9 cellular contexts compared by ENCODE assay signal in the genomic region with DNA sequence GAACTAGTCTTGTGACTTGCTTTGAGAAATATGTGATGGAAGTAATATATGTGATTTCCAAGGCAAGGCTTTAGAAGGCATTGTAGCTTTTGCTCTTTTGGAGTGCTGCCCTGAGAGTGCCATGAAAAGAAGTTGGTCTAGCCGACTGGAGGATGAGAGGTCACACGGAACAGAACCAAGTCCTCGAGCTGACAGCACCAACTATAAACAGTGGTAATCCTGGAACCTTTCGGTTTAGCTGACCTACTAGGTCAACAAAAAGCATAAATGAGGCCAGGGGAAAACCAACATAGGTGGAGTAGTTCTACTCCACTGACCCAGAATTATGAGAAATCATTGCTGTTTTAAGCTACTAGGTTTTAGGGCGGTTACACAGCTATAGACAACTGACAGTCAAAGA. TPM values are rescaled to one million over a fixed set of nuclear protein-coding genes. Genes with fewer than 3 reads are reported as not detected.
DNase-seq lines count a peak whose midpoint lies in the region; ATAC-seq and TF ChIP-seq lines count a peak whose summit lies in the region.
"Had no signal": no experiment of that assay in that cellular context is flagged by ENCODE, and none has a peak within 500 bp of the region (broad histone marks: within the 10 kb centered on the region; RNA-seq: fewer than 3 reads in every experiment).

No MANE protein-coding gene starts in this region.

- POLR2A ChIA-PET in SK-N-SH (lab: Yijun Ruan, JAX) = no interaction called here

- CTCF ChIA-PET in SK-N-SH (lab: Yijun Ruan, JAX) = interaction anchor here (0.6 to 1.7 kb wide), 5 partner anchors 10 to 208 kb away, joined by 3 to 6 read pairs (median 4); no protein-coding TSS in a partner anchor

- TF ChIP-seq CTCF in SK-N-SH (IDR thresholded peaks at IDR 0.05) (no peak), RWPE2 (IDR thresholded peaks at IDR 0.05; ENCODE audit: poor library complexity, severe bottlenecking) (no peak), gastroesophageal sphincter (IDR thresholded peaks at IDR 0.05) (no peak), smooth muscle cell (IDR thresholded peaks at IDR 0.05; ENCODE audit: borderline replicate concordance, insufficient read depth, poor library complexity, severe bottlenecking) (no peak)

- H3K4me2 ChIP-seq in SK-N-SH = peak overlapping the region; percentile 81
- H3K4me2 ChIP-seq in smooth muscle cell = peak overlapping the region; percentile 90

- in situ Hi-C loops in ACHN (cut with HindIII; ENCODE audit: low pct_ligation_motif_present, low pct_unique_long_range_greater_than_20kb, low sequenced_read_pairs) = no loop called here

- H3K79me2 ChIP-seq in SK-N-SH (ENCODE audit: insufficient read depth) = peaks cover 91% of the 10 kb centered on the region
- H3K79me2 ChIP-seq in smooth muscle cell (ENCODE audit: low read depth) = peaks cover 88% of the 10 kb centered on the region

- TF ChIP-seq EP300 in SK-N-SH (IDR thresholded peaks at IDR 0.05; ENCODE audit: borderline replicate concordance in 1 of 2, low read depth in 1 of 2, low read length in 1 of 2) (no peak), gastroesophageal sphincter (IDR thresholded peaks at IDR 0.05) (no peak)

- no peak for TF ChIP-seq POLR2A in gastroesophageal sphincter (IDR thresholded peaks at IDR 0.05)

- H2AFZ ChIP-seq in SK-N-SH (ENCODE audit: low read depth) = no peak overlapping the region
- no peak overlapping the region for H2AFZ ChIP-seq in smooth muscle cell (ENCODE audit: low read depth)

- H3K36me3 ChIP-seq in SK-N-SH (replicated peaks in 1 of 2; ENCODE audit: control insufficient read depth in 1 of 2, insufficient read depth in 2 of 2, low read length in 1 of 2) (peaks cover 9 to 12% of the 10 kb centered on the region in 2 experiments), RWPE2 (ENCODE audit: low read depth) (peaks cover 38% of the 10 kb centered on the region), gastroesophageal sphincter (peaks cover 0 to 15% of the 10 kb centered on the region in 2 donors), smooth muscle cell (ENCODE audit: low read depth) (no peaks in the 10 kb centered on the region)
- H3K36me3 ChIP-seq: prostate gland had no signal

- peak overlapping the region; percentile 97 to 98 for H3K4me3 ChIP-seq in SK-N-SH (ENCODE audit: low read depth in 2 of 2, low read length in 1 of 2)
- H3K4me3 ChIP-seq in RWPE2 (ENCODE audit: severe bottlenecking) = peak overlapping the region; percentile 72
- peak overlapping the region; percentile 82 to 90 for H3K4me3 ChIP-seq in gastroesophageal sphincter
- H3K4me3 ChIP-seq in smooth muscle cell = peak overlapping the region; percentile 85

- H3K9ac ChIP-seq in SK-N-SH = peak overlapping the region; percentile 96; the same call in 1 of the 2 replicates
- peak overlapping the region; percentile 95 for H3K9ac ChIP-seq in smooth muscle cell (ENCODE audit: low read depth)

- no peaks in the 10 kb centered on the region for H3K9me2 ChIP-seq in SK-N-SH

- H4K20me1 ChIP-seq in SK-N-SH (ENCODE audit: insufficient read depth) (peaks cover 50% of the 10 kb centered on the region), smooth muscle cell (ENCODE audit: low read depth) (peaks cover 68% of the 10 kb centered on the region)

- peaks cover 4% of the 10 kb centered on the region for H3F3A ChIP-seq in SK-N-SH (replicated peaks; ENCODE audit: insufficient read depth)
- H3F3A ChIP-seq in smooth muscle cell (ENCODE audit: low read depth) = no peaks in the 10 kb centered on the region

- H3K27me3 ChIP-seq in SK-N-SH (ENCODE audit: insufficient read depth) = no peaks in the 10 kb centered on the region
- H3K27me3 ChIP-seq in RWPE2 (ENCODE audit: insufficient read depth, poor library complexity, severe bottlenecking) = no peaks in the 10 kb centered on the region
- no peaks in the 10 kb centered on the region for H3K27me3 ChIP-seq in gastroesophageal sphincter
- H3K27me3 ChIP-seq in smooth muscle cell (ENCODE audit: low read depth) = no peaks in the 10 kb centered on the region

- peaks cover 0 to 13% of the 10 kb centered on the region in 2 experiments; a peak in 3 of 4 replicates for H3K4me1 ChIP-seq in SK-N-SH (ENCODE audit: control insufficient read depth in 1 of 2, insufficient read depth in 2 of 2, low read depth in 1 of 2, low read length in 1 of 2)
- peaks cover 13% of the 10 kb centered on the region for H3K4me1 ChIP-seq in RWPE2 (ENCODE audit: insufficient read depth, poor library complexity, severe bottlenecking)
- peaks cover 6 to 61% (median 16%) of the 10 kb centered on the region in 3 donors for H3K4me1 ChIP-seq in gastroesophageal sphincter
- H3K4me1 ChIP-seq in smooth muscle cell (ENCODE audit: low read depth) = peaks cover 18% of the 10 kb centered on the region
- H3K4me1 ChIP-seq: prostate gland had no signal

- H3K27ac ChIP-seq in SK-N-SH (ENCODE audit: low read depth in 2 of 2, low read length in 1 of 2) = no peak overlapping the region
- H3K27ac ChIP-seq in RWPE2 (ENCODE audit: poor library complexity, severe bottlenecking) = no peak overlapping the region
- peak overlapping the region in 2 of 4 donors; percentile 90 to 95 for H3K27ac ChIP-seq in gastroesophageal sphincter
- H3K27ac ChIP-seq in smooth muscle cell (ENCODE audit: low read depth) = peak overlapping the region; percentile 97
- H3K27ac ChIP-seq: prostate gland had no signal

- 92% methylated on average over 5 of the region's 5 CpGs for WGBS in SK-N-SH (ENCODE audit: low lambda C conversion rate)
- 11 to 36% methylated on average over 5 of the region's 5 CpGs for WGBS in gastroesophageal sphincter (ENCODE audit: low coverage in 1 of 2), 2 donors
- 41% methylated on average over 5 of the region's 5 CpGs for WGBS in smooth muscle cell (ENCODE audit: low lambda C conversion rate)

- no peak for DNase-seq in SK-N-SH
- DNase-seq in RWPE2 (ENCODE audit: low spot score) = no peak
- no peak for DNase-seq in smooth muscle cell (lab: John Stamatoyannopoulos, UW; ENCODE audit: unreplicated experiment)
- no peak for DNase-seq in hippocampal formation (lab: John Stamatoyannopoulos, UW)
- DNase-seq in ACHN = no peak

- no peak for TF ChIP-seq RAD21 in SK-N-SH (IDR thresholded peaks at IDR 0.05; ENCODE audit: low read length)

- H3K9me3 ChIP-seq in SK-N-SH (no peaks in the 10 kb centered on the region; the same call in 1 of the 2 replicates), RWPE2 (ENCODE audit: severe bottlenecking) (no peaks in the 10 kb centered on the region), gastroesophageal sphincter (no peaks in the 10 kb centered on the region), smooth muscle cell (replicated peaks; ENCODE audit: low read depth) (no peaks in the 10 kb centered on the region)
- H3K9me3 ChIP-seq: prostate gland had no signal

- ATAC-seq in SK-N-SH treated with all-trans-retinoic acid at 6 μM for 48 hours (no peak), RWPE2 (ENCODE audit: low read depth) (no peak), gastroesophageal sphincter (no peak), HG03442 (IDR thresholded peaks at IDR 0.05; ENCODE audit: unreplicated experiment) (no peak)

TF ChIP-seq in SK-N-SH, 30 proteins besides CTCF, POLR2A, EP300 and RAD21 (continues in another document):
- no peak for TF ChIP-seq MXI1 (IDR thresholded peaks at IDR 0.05; ENCODE audit: low read depth, low read length)
- no peak for TF ChIP-seq FOXJ3 (CRISPR knock-in tag; IDR thresholded peaks at IDR 0.05)
- TF ChIP-seq YY1 (IDR thresholded peaks at IDR 0.05; ENCODE audit: low read depth) = no peak
- TF ChIP-seq TAF1 (IDR thresholded peaks at IDR 0.05; ENCODE audit: borderline replicate concordance, low read depth, low read length) = no peak
- TF ChIP-seq EZH2phosphoT487 (IDR thresholded peaks at IDR 0.05; ENCODE audit: borderline replicate concordance, low read depth) = no peak
- no peak for TF ChIP-seq GABPA (IDR thresholded peaks at IDR 0.05; ENCODE audit: low read depth)
- no peak for TF ChIP-seq RXRA (IDR thresholded peaks at IDR 0.05; ENCODE audit: borderline replicate concordance, low read depth)
- TF ChIP-seq RCOR1 (IDR thresholded peaks at IDR 0.05; ENCODE audit: low read length) = no peak
- TF ChIP-seq RFX5 (IDR thresholded peaks at IDR 0.05; ENCODE audit: low read length) = no peak
- no peak for TF ChIP-seq SIN3A (IDR thresholded peaks at IDR 0.05; ENCODE audit: borderline replicate concordance, low read depth, low read length)

TF ChIP-seq in SK-N-SH treated with all-trans-retinoic acid at 6 μM for 48 hours, 23 proteins besides CTCF, POLR2A, EP300 and RAD21 (continues in another document):
- TF ChIP-seq TOX (CRISPR knock-in tag; IDR thresholded peaks at IDR 0.05; ENCODE audit: borderline replicate concordance) (no peak), ZNF8 (CRISPR knock-in tag; IDR thresholded peaks at IDR 0.05) (no peak), ZNF70 (CRISPR knock-in tag; IDR thresholded peaks at IDR 0.05) (no peak), RARB (CRISPR knock-in tag; IDR thresholded peaks at IDR 0.05) (no peak), ESRRG (CRISPR knock-in tag; IDR thresholded peaks at IDR 0.05) (no peak), ZFP30 (CRISPR knock-in tag; IDR thresholded peaks at IDR 0.05) (no peak), ISL1 (CRISPR knock-in tag; IDR thresholded peaks at IDR 0.05) (no peak), ARNTL (CRISPR knock-in tag; IDR thresholded peaks at IDR 0.05; ENCODE audit: borderline replicate concordance, low read depth) (no peak), TCF4 (CRISPR knock-in tag; IDR thresholded peaks at IDR 0.05; ENCODE audit: borderline replicate concordance) (no peak)
- TF ChIP-seq, protein P1, sequence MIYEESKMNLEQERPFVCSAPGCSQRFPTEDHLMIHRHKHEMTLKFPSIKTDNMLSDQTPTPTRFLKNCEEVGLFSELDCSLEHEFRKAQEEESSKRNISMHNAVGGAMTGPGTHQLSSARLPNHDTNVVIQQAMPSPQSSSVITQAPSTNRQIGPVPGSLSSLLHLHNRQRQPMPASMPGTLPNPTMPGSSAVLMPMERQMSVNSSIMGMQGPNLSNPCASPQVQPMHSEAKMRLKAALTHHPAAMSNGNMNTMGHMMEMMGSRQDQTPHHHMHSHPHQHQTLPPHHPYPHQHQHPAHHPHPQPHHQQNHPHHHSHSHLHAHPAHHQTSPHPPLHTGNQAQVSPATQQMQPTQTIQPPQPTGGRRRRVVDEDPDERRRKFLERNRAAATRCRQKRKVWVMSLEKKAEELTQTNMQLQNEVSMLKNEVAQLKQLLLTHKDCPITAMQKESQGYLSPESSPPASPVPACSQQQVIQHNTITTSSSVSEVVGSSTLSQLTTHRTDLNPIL (CRISPR knock-in tag; IDR thresholded peaks at IDR 0.05; ENCODE audit: low read depth) = no peak

RNA-seq across cellular contexts. Expression of a gene that starts 1.4 kb away (rescaled TPM):
- polyA plus RNA-seq in SK-N-SH (2012; rRNA removed) (155 and 188 TPM in 2 replicates), smooth muscle cell (183 and 185 TPM in 2 replicates)
- 258 and 366 TPM in 2 replicates for polyA plus RNA-seq in SK-N-SH (2012; cell fraction: cytosol; rRNA removed)
- 25.1 and 54.9 TPM in 2 replicates for polyA plus RNA-seq in SK-N-SH (2012; cell fraction: nucleus; rRNA removed)
- total RNA-seq in gastroesophageal sphincter (100 to 1,000 TPM in 2 of 4 donors, 10 to 100 TPM in 2; 71.0 to 123 (median 102) TPM), smooth muscle cell (252 and 289 TPM in 2 replicates)

RNA-seq across cellular contexts. Expression of a gene that starts 1.9 kb away (rescaled TPM):
- polyA plus RNA-seq in SK-N-SH (2012; rRNA removed) (16.6 and 21.8 TPM in 2 replicates), smooth muscle cell (14.6 TPM in 2 replicates)
- polyA plus RNA-seq in SK-N-SH (2012; cell fraction: cytosol; rRNA removed) = 24.2 and 27.1 TPM in 2 replicates
- polyA plus RNA-seq in SK-N-SH (2012; cell fraction: nucleus; rRNA removed) = 7.0 and 7.7 TPM in 2 replicates
- total RNA-seq in gastroesophageal sphincter (10 to 100 TPM; 10.3 to 17.0 (median 11.7) TPM), smooth muscle cell (35.6 and 46.5 TPM in 2 replicates)
